8 cellular contexts compared by ENCODE assay signal in genomic region chr10:116521424-116522305, GRCh38. TPM values are rescaled to one million over a fixed set of nuclear protein-coding genes. Genes with fewer than 3 reads are reported as not detected.
DNase-seq lines count a peak whose midpoint lies in the region; ATAC-seq and TF ChIP-seq lines count a peak whose summit lies in the region.

No MANE protein-coding gene starts in this region.

- H3K27ac ChIP-seq in Peyer's patch (no peak overlapping the region), neural progenitor cell (no peak overlapping the region)

- no peak overlapping the region for H3K9ac ChIP-seq in neural progenitor cell

- no peak overlapping the region for H3K27ac Mint-ChIP-seq in neural progenitor cell

- H3K4me3 ChIP-seq in Peyer's patch = no peak overlapping the region
- no peak overlapping the region for H3K4me3 ChIP-seq in neural progenitor cell

- H3K4me1 ChIP-seq in Peyer's patch (no peaks in the 10 kb centered on the region), neural progenitor cell (no peaks in the 10 kb centered on the region)

- H3K4me1 Mint-ChIP-seq in neural progenitor cell = no peaks in the 10 kb centered on the region

- no peaks in the 10 kb centered on the region for H3K9me3 ChIP-seq in Peyer's patch
- no peaks in the 10 kb centered on the region for H3K9me3 ChIP-seq in neural progenitor cell (ENCODE audit: low read depth)

- H3K4me2 ChIP-seq in neural progenitor cell = no peak overlapping the region

- H3K9me3 Mint-ChIP-seq in neural progenitor cell = no peaks in the 10 kb centered on the region

- TF ChIP-seq CTCF in Peyer's patch (IDR thresholded peaks at IDR 0.05) (peak; percentile 28 to 75 (median 60)), neural progenitor cell (IDR thresholded peaks at IDR 0.05) (peak; percentile 96)

- no peaks in the 10 kb centered on the region for H3K36me3 Mint-ChIP-seq in neural progenitor cell

- no peaks in the 10 kb centered on the region for H3K27me3 ChIP-seq in Peyer's patch
- no peaks in the 10 kb centered on the region for H3K27me3 ChIP-seq in neural progenitor cell

- H3K27me3 Mint-ChIP-seq in neural progenitor cell (ENCODE audit: insufficient read depth, low read depth) = peaks cover 2% of the 10 kb centered on the region

- no peak for TF ChIP-seq POLR2A in Peyer's patch (IDR thresholded peaks at IDR 0.05)

- H3K79me2 ChIP-seq in neural progenitor cell (ENCODE audit: low read depth) = no peaks in the 10 kb centered on the region

- ATAC-seq in HG02938 (IDR thresholded peaks at IDR 0.05; ENCODE audit: unreplicated experiment) = peak; percentile 82

- no peaks in the 10 kb centered on the region for H3F3A ChIP-seq in neural progenitor cell (ENCODE audit: low read depth)

- in situ Hi-C loops in ACHN (cut with HindIII; ENCODE audit: low pct_ligation_motif_present, low pct_unique_long_range_greater_than_20kb, low sequenced_read_pairs) = no loop called here

- no peak overlapping the region for H2AFZ ChIP-seq in neural progenitor cell (replicated peaks)

- no peaks in the 10 kb centered on the region for H3K36me3 ChIP-seq in Peyer's patch
- H3K36me3 ChIP-seq in neural progenitor cell = no peaks in the 10 kb centered on the region

- no peak overlapping the region for H3K4me3 Mint-ChIP-seq in neural progenitor cell

- DNase-seq in ACHN (peak; percentile 61), GM03348 (ENCODE audit: low spot score) (peak; percentile 64), Peyer's patch (peak in 1 of 3 donors; percentile 65), neural progenitor cell (ENCODE audit: low spot score) (peak; percentile 54), COR-L47 (lab: John Stamatoyannopoulos, UW) (no peak), DMS153 (lab: John Stamatoyannopoulos, UW) (no peak)
- DNase-seq in effector CD4-positive, alpha-beta T cell = peak; percentile 3

- no peaks in the 10 kb centered on the region for H4K20me1 ChIP-seq in neural progenitor cell (ENCODE audit: low read depth)

RNA-seq across cellular contexts. Expression of gene PNLIP, which starts 24.1 kb away (rescaled TPM):
- not detected for total RNA-seq in Peyer's patch
- not detected in 2 replicates for total RNA-seq in neural progenitor cell (ENCODE audit: low replicate concordance)

Comparison
In these comparisons a context has a peak if more than half of its experiments do, and no peak if none do; other contexts are left out.
1. DNase-seq: peak in ACHN (single experiment), GM03348 (single experiment), effector CD4-positive, alpha-beta T cell (single experiment) and neural progenitor cell (single experiment); none in COR-L47 (single experiment) and DMS153 (single experiment).